8 cellular contexts compared by ENCODE assay signal in the genomic region with DNA sequence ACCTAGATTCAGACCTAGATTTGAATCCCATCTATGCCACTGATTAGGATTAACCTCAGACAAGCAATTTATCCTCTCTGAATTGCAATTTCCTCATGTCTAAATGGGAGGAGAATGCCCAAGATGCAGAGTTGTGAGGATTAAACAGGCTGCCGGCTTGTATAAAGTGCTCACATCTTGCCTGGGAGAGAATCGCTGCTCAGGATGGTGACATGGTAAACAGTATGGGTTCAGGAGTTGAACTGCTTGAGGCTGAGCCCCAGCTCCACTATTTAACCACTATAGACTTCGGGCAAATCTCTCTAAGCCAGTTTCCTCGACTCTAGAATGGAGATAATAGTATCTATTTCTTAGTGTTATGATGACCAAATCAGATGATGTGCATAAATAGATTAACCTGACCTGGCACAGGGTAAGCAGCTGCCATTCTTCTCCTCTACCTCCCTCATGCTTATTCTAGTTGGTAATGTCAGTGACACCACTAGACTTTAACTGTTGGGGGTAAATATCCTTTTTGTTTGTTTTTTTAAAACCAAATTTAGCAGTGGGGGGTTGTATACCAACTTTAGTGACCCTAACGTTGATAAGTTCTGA. TPM values are rescaled to one million over a fixed set of nuclear protein-coding genes. Genes with fewer than 3 reads are reported as not detected.
A peak's percentile ranks its signal among the peaks of the same experiment; 100 is the strongest.
DNase-seq lines count a peak whose midpoint lies in the region; ATAC-seq and TF ChIP-seq lines count a peak whose summit lies in the region.

No MANE protein-coding gene starts in this region.

- peak overlapping the region; percentile 99 for H3K27ac Mint-ChIP-seq in activated CD4-positive, alpha-beta T cell treated with anti-CD3 and anti-CD28 coated beads, Interleukin-2, amount 10 ng/mL, durations not matched to agents 7 days and 5 days
- peak overlapping the region; percentile 96 for H3K27ac Mint-ChIP-seq in activated CD4-positive, alpha-beta memory T cell treated with anti-CD3 and anti-CD28 coated beads, Interleukin-2, amount 10 ng/mL, durations not matched to agents 7 days and 5 days

- H3K36me3 Mint-ChIP-seq in activated CD4-positive, alpha-beta T cell treated with anti-CD3 and anti-CD28 coated beads, Interleukin-2, amount 10 ng/mL, durations not matched to agents 7 days and 5 days (ENCODE audit: low read depth): peaks cover 39% of the 10 kb centered on the region
- peaks cover 56% of the 10 kb centered on the region for H3K36me3 Mint-ChIP-seq in activated CD4-positive, alpha-beta memory T cell treated with anti-CD3 and anti-CD28 coated beads, Interleukin-2, amount 10 ng/mL, durations not matched to agents 7 days and 5 days (ENCODE audit: low read depth)

- H3K27me3 Mint-ChIP-seq in activated CD4-positive, alpha-beta T cell treated with anti-CD3 and anti-CD28 coated beads, Interleukin-2, amount 10 ng/mL, durations not matched to agents 7 days and 5 days: no peaks in the 10 kb centered on the region
- H3K27me3 Mint-ChIP-seq in activated CD4-positive, alpha-beta memory T cell treated with anti-CD3 and anti-CD28 coated beads, Interleukin-2, amount 10 ng/mL, durations not matched to agents 7 days and 5 days: no peaks in the 10 kb centered on the region

- H3K4me3 ChIP-seq in iPS-18c (ENCODE audit: insufficient read depth, low read depth, low read length) (peak overlapping the region; percentile 43), thoracic aorta (peak overlapping the region; percentile 90)

- CTCF ChIA-PET in activated CD4-positive, alpha-beta T cell treated with anti-CD3 and anti-CD28 coated beads, Interleukin-2, amount 10 ng/mL, durations not matched to agents 7 days and 5 days (lab: Charles Lee): interaction anchor here (0.6 to 2.4 kb wide), 21 partner anchors 9 to 289 kb away, joined by 3 to 19 read pairs (median 4); partner anchors contain the start of genes AOC2, BECN1, IFI35 and PTGES3L
- CTCF ChIA-PET in activated CD4-positive, alpha-beta memory T cell treated with anti-CD3 and anti-CD28 coated beads, Interleukin-2, amount 10 ng/mL, durations not matched to agents 7 days and 5 days (lab: Charles Lee): interaction anchor here (0.8 to 2.9 kb wide), 27 partner anchors 9 to 1073 kb away, joined by 3 to 24 read pairs (median 4); partner anchors contain the start of genes AARSD1, BECN1, COA3 and DHX8

- H3K9me3 ChIP-seq in iPS-18c (ENCODE audit: control insufficient read depth, insufficient read depth, low read length) (peaks cover 2% of the 10 kb centered on the region), thoracic aorta (no peaks in the 10 kb centered on the region)

- H3K27ac ChIP-seq in thoracic aorta: peak overlapping the region; percentile 47 to 91

- no peaks in the 10 kb centered on the region for H3K9me3 Mint-ChIP-seq in activated CD4-positive, alpha-beta T cell treated with anti-CD3 and anti-CD28 coated beads, Interleukin-2, amount 10 ng/mL, durations not matched to agents 7 days and 5 days
- no peaks in the 10 kb centered on the region for H3K9me3 Mint-ChIP-seq in activated CD4-positive, alpha-beta memory T cell treated with anti-CD3 and anti-CD28 coated beads, Interleukin-2, amount 10 ng/mL, durations not matched to agents 7 days and 5 days

- peaks cover 35% of the 10 kb centered on the region for H3K4me1 Mint-ChIP-seq in activated CD4-positive, alpha-beta T cell treated with anti-CD3 and anti-CD28 coated beads, Interleukin-2, amount 10 ng/mL, durations not matched to agents 7 days and 5 days
- H3K4me1 Mint-ChIP-seq in activated CD4-positive, alpha-beta memory T cell treated with anti-CD3 and anti-CD28 coated beads, Interleukin-2, amount 10 ng/mL, durations not matched to agents 7 days and 5 days: peaks cover 35% of the 10 kb centered on the region

- no peaks in the 10 kb centered on the region for H3K27me3 ChIP-seq in thoracic aorta (replicated peaks; ENCODE audit: insufficient read depth)

- H3K36me3 ChIP-seq in thoracic aorta: peaks cover 21% of the 10 kb centered on the region

- in situ Hi-C loops in GM13977 (cut with MboI; ENCODE audit: low pct_unique_long_range_greater_than_20kb, low sequenced_read_pairs, unreplicated experiment): no loop called here

- no peak for ATAC-seq in thoracic aorta (ENCODE audit: insufficient number of reproducible peaks, low FRiP score, low read depth)
- ATAC-seq in GM18870 (IDR thresholded peaks at IDR 0.05; ENCODE audit: unreplicated experiment): no peak

- intact Hi-C loops in posterior cingulate gyrus (cut with DNase I): loop anchor here (5.0 kb wide), 1 partner anchor 155 kb away; the partner anchor contains the start of gene AOC2

- peak overlapping the region; percentile 89 for H3K4me3 Mint-ChIP-seq in activated CD4-positive, alpha-beta T cell treated with anti-CD3 and anti-CD28 coated beads, Interleukin-2, amount 10 ng/mL, durations not matched to agents 7 days and 5 days
- peak overlapping the region; percentile 94 for H3K4me3 Mint-ChIP-seq in activated CD4-positive, alpha-beta memory T cell treated with anti-CD3 and anti-CD28 coated beads, Interleukin-2, amount 10 ng/mL, durations not matched to agents 7 days and 5 days

- H3K4me1 ChIP-seq in thoracic aorta (ENCODE audit: control insufficient read depth in 1 of 2, low read depth in 2 of 2): peaks cover 14 to 20% of the 10 kb centered on the region in 2 donors

- DNase-seq in activated CD4-positive, alpha-beta T cell treated with anti-CD3 and anti-CD28 coated beads, Interleukin-2, amount 10 ng/mL, durations not matched to agents 7 days and 5 days: no peak
- no peak for DNase-seq in activated CD4-positive, alpha-beta T cell treated with anti-CD3 and anti-CD28 coated beads, Interleukin-2, amount 50 U/mL, for 4 hours
- no peak for DNase-seq in activated CD4-positive, alpha-beta memory T cell treated with anti-CD3 and anti-CD28 coated beads, Interleukin-2, amount 10 ng/mL, durations not matched to agents 7 days and 5 days
- no peak for DNase-seq in thoracic aorta (ENCODE audit: low spot score)
- no peak for DNase-seq in GM13977 (ENCODE audit: low spot score)
- no peak for DNase-seq in posterior cingulate gyrus

- POLR2A ChIA-PET in activated CD4-positive, alpha-beta T cell treated with anti-CD3 and anti-CD28 coated beads, Interleukin-2, amount 10 ng/mL, durations not matched to agents 7 days and 5 days (lab: Charles Lee): interaction anchor here (0.6 to 1.3 kb wide), 6 partner anchors 11 to 318 kb away, joined by 3 to 6 read pairs (median 3); no protein-coding TSS in a partner anchor
- POLR2A ChIA-PET in activated CD4-positive, alpha-beta memory T cell treated with anti-CD3 and anti-CD28 coated beads, Interleukin-2, amount 10 ng/mL, durations not matched to agents 7 days and 5 days (lab: Charles Lee): interaction anchor here (0.6 to 3.4 kb wide), 40 partner anchors 10 to 1132 kb away, joined by 3 to 103 read pairs (median 8); partner anchors contain the start of genes AARSD1, BECN1, BRCA1 and DHX8

- TF ChIP-seq CTCF in thoracic aorta (IDR thresholded peaks at IDR 0.05) (no peak), GM13977 (IDR thresholded peaks at IDR 0.05; ENCODE audit: extremely low read depth, insufficient read depth, missing control alignments) (no peak)

RNA-seq across cellular contexts. Expression of gene RPL27, which starts 0.7 kb away (rescaled TPM):
- total RNA-seq in activated CD4-positive, alpha-beta T cell treated with anti-CD3 and anti-CD28 coated beads, Interleukin-2, amount 10 ng/mL, durations not matched to agents 7 days and 5 days: 1,000 to 10,000 TPM; 1,014 to 1,124 TPM
- 100 to 1,000 TPM; 880 to 892 TPM for total RNA-seq in activated CD4-positive, alpha-beta memory T cell treated with anti-CD3 and anti-CD28 coated beads, Interleukin-2, amount 10 ng/mL, durations not matched to agents 7 days and 5 days
- total RNA-seq in thoracic aorta: 100 to 1,000 TPM; 535 to 569 TPM

RNA-seq across cellular contexts. Expression of gene IFI35, which starts 9.1 kb away (rescaled TPM):
- 100 to 1,000 TPM; 125 to 137 TPM for total RNA-seq in activated CD4-positive, alpha-beta T cell treated with anti-CD3 and anti-CD28 coated beads, Interleukin-2, amount 10 ng/mL, durations not matched to agents 7 days and 5 days
- total RNA-seq in activated CD4-positive, alpha-beta memory T cell treated with anti-CD3 and anti-CD28 coated beads, Interleukin-2, amount 10 ng/mL, durations not matched to agents 7 days and 5 days: 100 to 1,000 TPM; 149 to 154 TPM
- total RNA-seq in thoracic aorta: 10 to 100 TPM; 34.4 to 34.8 TPM

RNA-seq across cellular contexts. Expression of gene RUNDC1, which starts 17.1 kb away (rescaled TPM):
- total RNA-seq in activated CD4-positive, alpha-beta T cell treated with anti-CD3 and anti-CD28 coated beads, Interleukin-2, amount 10 ng/mL, durations not matched to agents 7 days and 5 days: 10 to 100 TPM; 13.0 to 14.0 TPM
- 10 to 100 TPM; 17.1 to 17.3 TPM for total RNA-seq in activated CD4-positive, alpha-beta memory T cell treated with anti-CD3 and anti-CD28 coated beads, Interleukin-2, amount 10 ng/mL, durations not matched to agents 7 days and 5 days
- 10 to 100 TPM; 16.6 to 17.9 TPM for total RNA-seq in thoracic aorta

RNA-seq across cellular contexts. Expression of gene PTGES3L, which starts 17.6 kb away (rescaled TPM):
- under 1 TPM; 0.12 to 0.22 TPM for total RNA-seq in activated CD4-positive, alpha-beta T cell treated with anti-CD3 and anti-CD28 coated beads, Interleukin-2, amount 10 ng/mL, durations not matched to agents 7 days and 5 days
- under 1 TPM; 0.40 to 0.65 TPM for total RNA-seq in activated CD4-positive, alpha-beta memory T cell treated with anti-CD3 and anti-CD28 coated beads, Interleukin-2, amount 10 ng/mL, durations not matched to agents 7 days and 5 days
- total RNA-seq in thoracic aorta: 1 to 10 TPM; 1.5 to 2.0 TPM

RNA-seq across cellular contexts. Expression of gene VAT1, which starts 24.7 kb away (rescaled TPM):
- total RNA-seq in activated CD4-positive, alpha-beta T cell treated with anti-CD3 and anti-CD28 coated beads, Interleukin-2, amount 10 ng/mL, durations not matched to agents 7 days and 5 days: 10 to 100 TPM; 10.2 to 12.8 TPM
- total RNA-seq in activated CD4-positive, alpha-beta memory T cell treated with anti-CD3 and anti-CD28 coated beads, Interleukin-2, amount 10 ng/mL, durations not matched to agents 7 days and 5 days: 10 to 100 TPM; 15.0 to 16.6 TPM
- total RNA-seq in thoracic aorta: 100 to 1,000 TPM in 1 of 2 donors, 10 to 100 TPM in 1; 91.5 to 158 TPM
